In the genomic region with DNA sequence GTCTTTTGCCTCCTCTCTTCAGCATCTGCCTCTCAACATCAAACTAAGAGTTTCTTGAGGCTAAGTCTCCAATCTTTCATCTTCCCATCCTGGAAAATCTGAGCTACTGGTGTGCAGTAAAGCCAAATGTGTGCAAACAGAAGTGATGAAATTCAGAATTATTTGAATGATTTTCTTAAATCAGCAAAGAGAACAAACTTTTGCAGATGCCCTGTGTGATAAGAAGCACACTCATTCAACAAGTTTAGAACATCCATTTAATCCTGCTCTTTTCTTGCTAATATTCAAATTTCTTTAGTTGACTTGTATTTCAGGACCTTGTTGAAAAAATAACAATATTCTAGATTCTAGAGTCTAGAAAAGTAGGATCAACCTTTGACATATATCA, we compare ENCODE assay signal across 9 cellular contexts.
DNase-seq lines count a peak whose midpoint lies in the region; ATAC-seq lines count a peak whose summit lies in the region.
"Had no signal": no experiment of that assay in that cellular context is flagged by ENCODE, and none has a peak within 500 bp of the region (broad histone marks: within the 10 kb centered on the region; RNA-seq: fewer than 3 reads in every experiment).

No MANE protein-coding gene starts in this region.

- DNase-seq in activated CD4-positive, CD25-positive, alpha-beta regulatory T cell (lab: John Stamatoyannopoulos, UW), result no peak
- no peak for DNase-seq in naive thymus-derived CD8-positive, alpha-beta T cell
- DNase-seq in NCI-H510A treated with DMSO at 0.1 percent for 48 hours (lab: John Stamatoyannopoulos, UW) (no peak), Kasumi-1 (lab: John Stamatoyannopoulos, UW) (no peak), NCI-H446 (lab: John Stamatoyannopoulos, UW) (no peak)

- POLR2A ChIA-PET in naive thymus-derived CD8-positive, alpha-beta T cell (lab: Charles Lee), result no interaction called here

- H3K4me3 Mint-ChIP-seq in naive thymus-derived CD8-positive, alpha-beta T cell, result peak overlapping the region in 6 of 10 donors; percentile 13 to 82 (median 60)

- H3K27me3 Mint-ChIP-seq in naive thymus-derived CD8-positive, alpha-beta T cell, result no peaks in the 10 kb centered on the region

- peak overlapping the region; percentile 17 to 93 (median 81) for H3K27ac Mint-ChIP-seq in naive thymus-derived CD8-positive, alpha-beta T cell

- peaks cover 9 to 27% (median 23%) of the 10 kb centered on the region in 4 donors for H3K4me1 Mint-ChIP-seq in naive thymus-derived CD8-positive, alpha-beta T cell

- H3K36me3 Mint-ChIP-seq in naive thymus-derived CD8-positive, alpha-beta T cell, result peaks cover 0 to 2% (median 0%) of the 10 kb centered on the region in 3 donors

- peak; percentile 47 to 51 for ATAC-seq in activated CD4-positive, CD25-positive, alpha-beta regulatory T cell treated with anti-CD3 and anti-CD28 coated beads, Interleukin-2, amount 50 U/mL, for 24 hours
- ATAC-seq in HG02571 (IDR thresholded peaks at IDR 0.05; ENCODE audit: unreplicated experiment) (peak; percentile 19), HG03558 (IDR thresholded peaks at IDR 0.05; ENCODE audit: extremely low read depth, unreplicated experiment) (peak; percentile 10)
- ATAC-seq in naive thymus-derived CD8-positive, alpha-beta T cell, result peak; percentile 32 to 50
- ATAC-seq: A549 had no signal

- peaks cover 0 to 20% (median 3%) of the 10 kb centered on the region in 9 donors for H3K9me3 Mint-ChIP-seq in naive thymus-derived CD8-positive, alpha-beta T cell
